2 cellular contexts compared by ENCODE assay signal in genomic region chr11:68264244-68264643, GRCh38.
TF ChIP-seq lines count a peak whose summit lies in the region.

No MANE protein-coding gene starts in this region.

TF ChIP-seq in HEK293, 187 proteins besides CTCF, POLR2A, EP300 and RAD21:
- TF ChIP-seq EGR2 (tag by site-specific recombination; IDR thresholded peaks at IDR 0.05; ENCODE audit: low read depth): peak; percentile 69; the same call in 1 of the 2 replicates
- TF ChIP-seq ZBTB17 (tag by site-specific recombination; IDR thresholded peaks at IDR 0.05): 0 out of 2 replicates have a peak, but pooled peaks have one; percentile 13
- peak; percentile 72 for TF ChIP-seq ZNF366 (tag by site-specific recombination; conservative IDR thresholded peaks at IDR 0.05)
- TF ChIP-seq ZNF362 (tag by site-specific recombination; IDR thresholded peaks at IDR 0.05): no peak
- no peak for TF ChIP-seq ZNF791 (tag by site-specific recombination; IDR thresholded peaks at IDR 0.05)
- no peak for TF ChIP-seq SALL2 (tag by site-specific recombination; IDR thresholded peaks at IDR 0.05; ENCODE audit: borderline replicate concordance)
- no peak for TF ChIP-seq ZNF140 (tag by site-specific recombination; IDR thresholded peaks at IDR 0.05)
- peak; percentile 73 for TF ChIP-seq ZFHX2 (tag by site-specific recombination; conservative IDR thresholded peaks at IDR 0.05)
TF ChIP-seq in HEK293: peak in this region for 4.

TF ChIP-seq in K562, 482 proteins besides CTCF, POLR2A, EP300 and RAD21:
- TF ChIP-seq STAT5A (IDR thresholded peaks at IDR 0.05; ENCODE audit: borderline replicate concordance, low read length) (peak; percentile 28; the same call in 1 of the 2 replicates), HBP1 (CRISPR knock-in tag; IDR thresholded peaks at IDR 0.05) (0 out of 2 replicates have a peak, but pooled peaks have one; percentile 30), ZNF583 (CRISPR knock-in tag; IDR thresholded peaks at IDR 0.05) (no peak), ETV1 (tag; conservative IDR thresholded peaks at IDR 0.05; ENCODE audit: low read depth) (no peak), ARID2 (IDR thresholded peaks at IDR 0.05) (no peak), THRB (CRISPR knock-in tag; conservative IDR thresholded peaks at IDR 0.05) (peak; percentile 69; the same call in 1 of the 2 replicates), EGR1 (conservative IDR thresholded peaks at IDR 0.05) (peak; percentile 73), IRF9 (tag; IDR thresholded peaks at IDR 0.05) (no peak)
